Comparison of ENCODE assay signal across 8 cellular contexts in genomic region chrX:102345916-102346315, GRCh38.
DNase-seq lines count a peak whose midpoint lies in the region; ATAC-seq, FAIRE-seq and TF ChIP-seq lines count a peak whose summit lies in the region.

No MANE protein-coding gene starts in this region.

- H3K36me3 Mint-ChIP-seq in activated CD4-positive, alpha-beta T cell treated with anti-CD3 and anti-CD28 coated beads, Interleukin-2, amount 10 ng/mL, durations not matched to agents 7 days and 5 days (ENCODE audit: low read depth), result no peaks in the 10 kb centered on the region
- H3K36me3 Mint-ChIP-seq in naive thymus-derived CD4-positive, alpha-beta T cell, result no peaks in the 10 kb centered on the region

- WGBS in H1 (ENCODE audit: extremely low coverage in 1 of 2, insufficient coverage in 1 of 2, insufficient read length in 1 of 2, insufficient replicate concordance in 2 of 2, low coverage in 1 of 2, low lambda C conversion rate in 2 of 2, missing lambda C conversion rate in 1 of 2), 2 experiments, result 36% methylated on average over 3 of the region's 3 CpGs; no CpG with 5 or more reads in 1 of the 2 experiments
- WGBS in stomach, 5 donors, result 27 to 33% (median 31%) methylated on average over 3 of the region's 3 CpGs

- H3K4me2 ChIP-seq in H1 (ENCODE audit: insufficient read depth in 1 of 2, low read depth in 2 of 2, low read length in 2 of 2), result no peak overlapping the region

- H4K5ac ChIP-seq in H1 (ENCODE audit: insufficient read length, low read depth, low read length), result no peak overlapping the region

- H4K8ac ChIP-seq in H1 (ENCODE audit: extremely low read depth, insufficient read depth, low read length), result no peak overlapping the region

- H3K36me3 ChIP-seq in H1 (ENCODE audit: control insufficient read depth in 2 of 4, insufficient read depth in 4 of 4, low read length in 3 of 4), result no peaks in the 10 kb centered on the region
- no peaks in the 10 kb centered on the region for H3K36me3 ChIP-seq in naive thymus-derived CD4-positive, alpha-beta T cell (ENCODE audit: control insufficient read depth in 2 of 3, insufficient read depth in 3 of 3, low read length in 3 of 3)
- no peaks in the 10 kb centered on the region for H3K36me3 ChIP-seq in stomach

- peak; percentile 28 to 40; a peak in 3 of 4 replicates for TF ChIP-seq RAD21 in H1 (IDR thresholded peaks at IDR 0.05 in 1 of 2, conservative IDR thresholded peaks at IDR 0.05 in 1 of 2; ENCODE audit: low read depth in 2 of 2, low read length in 2 of 2)

- H2BK5ac ChIP-seq in H1 (ENCODE audit: low read depth, low read length), result no peak overlapping the region

- no peak overlapping the region for H4K91ac ChIP-seq in H1 (replicated peaks; ENCODE audit: insufficient read length, low read length)

- no peak for FAIRE-seq in H1 (lab: Jason Lieb, UNC)

- H2BK12ac ChIP-seq in H1 (ENCODE audit: low read depth, low read length), result no peak overlapping the region

- intact Hi-C loops in naive thymus-derived CD4-positive, alpha-beta T cell (cut with micrococcal nuclease), result no loop called here
- intact Hi-C loops in stomach (cut with DNase I; ENCODE audit: low total_unique reads), result no loop called here

- H3K9me3 ChIP-seq in H1 (ENCODE audit: insufficient read depth in 2 of 2, low read depth in 1 of 2, low read length in 1 of 2) (peaks cover 0 to 14% of the 10 kb centered on the region in 2 experiments; a peak in 1 of 4 replicates), stomach (peaks cover 0 to 6% (median 2%) of the 10 kb centered on the region in 4 donors)
- no peaks in the 10 kb centered on the region for H3K9me3 ChIP-seq in naive thymus-derived CD4-positive, alpha-beta T cell (ENCODE audit: control insufficient read depth in 2 of 3, low read length in 3 of 3)

- no peak overlapping the region for H2BK20ac ChIP-seq in H1 (ENCODE audit: low read length)

- H3K79me1 ChIP-seq in H1 (ENCODE audit: low read depth, low read length), result no peaks in the 10 kb centered on the region

- no peak overlapping the region for H3K9ac ChIP-seq in H1 (replicated peaks in 1 of 4; ENCODE audit: extremely low read depth in 1 of 4, low read depth in 3 of 4, low read length in 3 of 4)

- no peaks in the 10 kb centered on the region for H3K9me3 Mint-ChIP-seq in activated CD4-positive, alpha-beta T cell treated with anti-CD3 and anti-CD28 coated beads, Interleukin-2, amount 10 ng/mL, durations not matched to agents 7 days and 5 days
- H3K9me3 Mint-ChIP-seq in naive thymus-derived CD4-positive, alpha-beta T cell, result no peaks in the 10 kb centered on the region

- H4K20me1 ChIP-seq in H1 (replicated peaks in 1 of 2; ENCODE audit: control insufficient read depth in 1 of 2, insufficient read depth in 2 of 2, low read length in 2 of 2), result no peaks in the 10 kb centered on the region

- H2AK5ac ChIP-seq in H1 (ENCODE audit: low read depth, low read length), result no peak overlapping the region

- no peak overlapping the region for H2BK120ac ChIP-seq in H1 (replicated peaks; ENCODE audit: low read depth, low read length)

- TF ChIP-seq EP300 in H1 (IDR thresholded peaks at IDR 0.05; ENCODE audit: borderline replicate concordance in 1 of 2, low read depth in 2 of 2, low read length in 2 of 2), result no peak
- no peak for TF ChIP-seq EP300 in stomach (IDR thresholded peaks at IDR 0.05)

- no peaks in the 10 kb centered on the region for H3K4me1 Mint-ChIP-seq in activated CD4-positive, alpha-beta T cell treated with anti-CD3 and anti-CD28 coated beads, Interleukin-2, amount 10 ng/mL, durations not matched to agents 7 days and 5 days
- no peaks in the 10 kb centered on the region for H3K4me1 Mint-ChIP-seq in naive thymus-derived CD4-positive, alpha-beta T cell

- no peaks in the 10 kb centered on the region for H3K27me3 Mint-ChIP-seq in activated CD4-positive, alpha-beta T cell treated with anti-CD3 and anti-CD28 coated beads, Interleukin-2, amount 10 ng/mL, durations not matched to agents 7 days and 5 days
- H3K27me3 Mint-ChIP-seq in naive thymus-derived CD4-positive, alpha-beta T cell, result peaks cover 0 to 5% (median 3%) of the 10 kb centered on the region in 5 donors

- POLR2A ChIA-PET in HEK293T (lab: Yijun Ruan, JAX), result no interaction called here
- POLR2A ChIA-PET in activated CD4-positive, alpha-beta T cell treated with anti-CD3 and anti-CD28 coated beads, Interleukin-2, amount 10 ng/mL, durations not matched to agents 7 days and 5 days (lab: Charles Lee), result no interaction called here
- POLR2A ChIA-PET in H1 (lab: Charles Lee; ENCODE audit: partially characterized antibody), result no interaction called here
- POLR2A ChIA-PET in naive thymus-derived CD4-positive, alpha-beta T cell (lab: Charles Lee), result no interaction called here

- H3K14ac ChIP-seq in H1 (ENCODE audit: insufficient read length), result no peak overlapping the region

- H3K27me3 ChIP-seq in H1 (replicated peaks in 1 of 4; ENCODE audit: control insufficient read depth in 3 of 4, extremely low read depth in 1 of 4, insufficient read depth in 3 of 4, low read length in 3 of 4) (no peaks in the 10 kb centered on the region), stomach (peaks cover 0 to 5% (median 0%) of the 10 kb centered on the region in 3 donors)
- H3K27me3 ChIP-seq in naive thymus-derived CD4-positive, alpha-beta T cell (ENCODE audit: control insufficient read depth in 2 of 2, insufficient read depth in 2 of 2, low read length in 2 of 2), result no peaks in the 10 kb centered on the region

- CTCF ChIA-PET in HEK293T (lab: Yijun Ruan, JAX) (no interaction called here), H1 (lab: Charles Lee; ENCODE audit: partially characterized antibody) (no interaction called here)
- CTCF ChIA-PET in activated CD4-positive, alpha-beta T cell treated with anti-CD3 and anti-CD28 coated beads, Interleukin-2, amount 10 ng/mL, durations not matched to agents 7 days and 5 days (lab: Charles Lee), result no interaction called here
- CTCF ChIA-PET in naive thymus-derived CD4-positive, alpha-beta T cell (lab: Charles Lee), result interaction anchor here (0.6 kb wide), 1 partner anchor 1040 kb away, joined by 3 read pairs; no protein-coding TSS in a partner anchor

- H3K56ac ChIP-seq in H1 (replicated peaks; ENCODE audit: insufficient read length, low read depth, low read length), result no peak overlapping the region

- ATAC-seq in naive thymus-derived CD4-positive, alpha-beta T cell, result peak; percentile 52

- no peak overlapping the region for H3K4ac ChIP-seq in H1 (replicated peaks; ENCODE audit: insufficient read length, low read depth, low read length)

- H3K79me2 ChIP-seq in H1 (ENCODE audit: control insufficient read depth in 1 of 2, insufficient read depth in 2 of 2, low read length in 2 of 2), result no peaks in the 10 kb centered on the region

- no peak overlapping the region for H3K18ac ChIP-seq in H1 (ENCODE audit: extremely low read depth, low read length)

- TF ChIP-seq POLR2A in H1 (IDR thresholded peaks at IDR 0.05; ENCODE audit: control extremely low read depth in 1 of 2, low read depth in 2 of 2, low read length in 2 of 2) (no peak), stomach (IDR thresholded peaks at IDR 0.05) (no peak)

- no peaks in the 10 kb centered on the region for H3K23me2 ChIP-seq in H1 (ENCODE audit: low read depth, low read length)

- H3K4me3 ChIP-seq in AG10803 (ENCODE audit: low read length) (no peak overlapping the region), H1 (ENCODE audit: extremely low read depth in 1 of 4, insufficient read depth in 2 of 4, low read depth in 3 of 4, low read length in 4 of 4) (no peak overlapping the region), stomach (no peak overlapping the region)
- H3K4me3 ChIP-seq in naive thymus-derived CD4-positive, alpha-beta T cell (ENCODE audit: low read length), result no peak overlapping the region

- H2BK15ac ChIP-seq in H1 (ENCODE audit: low read length), result no peak overlapping the region

- no peak overlapping the region for H3K4me3 Mint-ChIP-seq in activated CD4-positive, alpha-beta T cell treated with anti-CD3 and anti-CD28 coated beads, Interleukin-2, amount 10 ng/mL, durations not matched to agents 7 days and 5 days
- H3K4me3 Mint-ChIP-seq in naive thymus-derived CD4-positive, alpha-beta T cell, result no peak overlapping the region

- H3K23ac ChIP-seq in H1 (ENCODE audit: insufficient read length), result no peak overlapping the region

- H3K4me1 ChIP-seq in H1 (replicated peaks in 1 of 4; ENCODE audit: control insufficient read depth in 3 of 4, insufficient read depth in 4 of 4, low read length in 3 of 4), result no peaks in the 10 kb centered on the region
- no peaks in the 10 kb centered on the region for H3K4me1 ChIP-seq in naive thymus-derived CD4-positive, alpha-beta T cell (ENCODE audit: control insufficient read depth in 2 of 2, insufficient read depth in 2 of 2, low read length in 2 of 2)
- H3K4me1 ChIP-seq in stomach, result no peaks in the 10 kb centered on the region

- TF ChIP-seq CTCF in AG10803 (conservative IDR thresholded peaks at IDR 0.05; ENCODE audit: low read length), result peak; percentile 70
- TF ChIP-seq CTCF in H1 (IDR thresholded peaks at IDR 0.05; ENCODE audit: control extremely low read depth in 1 of 3, insufficient read depth in 1 of 3, low read depth in 1 of 3, low read length in 3 of 3), result peak in 2 of 3 experiments; percentile 13 to 34; a peak in 2 of 4 replicates
- peak in 4 of 7 experiments; percentile 28 to 90 (median 75) for TF ChIP-seq CTCF in stomach (IDR thresholded peaks at IDR 0.05)

- H2AFZ ChIP-seq in H1 (ENCODE audit: low read length), result no peak overlapping the region

- H3K27ac Mint-ChIP-seq in activated CD4-positive, alpha-beta T cell treated with anti-CD3 and anti-CD28 coated beads, Interleukin-2, amount 10 ng/mL, durations not matched to agents 7 days and 5 days, result no peak overlapping the region
- no peak overlapping the region for H3K27ac Mint-ChIP-seq in naive thymus-derived CD4-positive, alpha-beta T cell

- H3K27ac ChIP-seq in H1 (ENCODE audit: low read depth, low read length) (no peak overlapping the region), stomach (no peak overlapping the region)
- H3K27ac ChIP-seq in naive thymus-derived CD4-positive, alpha-beta T cell (ENCODE audit: low read depth, low read length), result no peak overlapping the region

- DNase-seq in AG10803 (ENCODE audit: low read depth), result peak; percentile 11
- DNase-seq in HEK293T (ENCODE audit: extremely low spot score), result peak; percentile 68
- DNase-seq in activated CD4-positive, alpha-beta T cell treated with anti-CD3 and anti-CD28 coated beads, Interleukin-2, amount 10 ng/mL, durations not matched to agents 7 days and 5 days, result peak; percentile 66
- DNase-seq in H1 (ENCODE audit: low read depth in 1 of 2, low spot score in 2 of 2), result peak in 1 of 2 experiments; percentile 67
- peak; percentile 16 to 64 (median 44) for DNase-seq in naive thymus-derived CD4-positive, alpha-beta T cell
- DNase-seq in stomach, result peak; percentile 78
- no peak for DNase-seq in NOMO-1 treated with DMSO at 0.1 percent for 48 hours (lab: John Stamatoyannopoulos, UW; ENCODE audit: unreplicated experiment)
- no peak for DNase-seq in NCI-H2029 treated with DMSO at 0.1 percent for 48 hours (lab: John Stamatoyannopoulos, UW)

TF ChIP-seq in HEK293T, 16 proteins besides CTCF, POLR2A, EP300 and RAD21 (continues in another document):
- TF ChIP-seq BHLHE40 (IDR thresholded peaks at IDR 0.05; ENCODE audit: borderline replicate concordance), result no peak
- TF ChIP-seq L3MBTL2 (conservative IDR thresholded peaks at IDR 0.05), result no peak
- TF ChIP-seq ZNF384 (IDR thresholded peaks at IDR 0.05), result no peak

TF ChIP-seq in H1, 55 proteins besides CTCF, POLR2A, EP300 and RAD21 (continues in another document):
- no peak for TF ChIP-seq KDM4A (IDR thresholded peaks at IDR 0.05; ENCODE audit: low read depth, low read length, severe bottlenecking)
- TF ChIP-seq TCF12 (IDR thresholded peaks at IDR 0.05; ENCODE audit: low read depth, low read length), result no peak

Comparison
In these comparisons a context has a peak if more than half of its experiments do, and no peak if none do; other contexts are left out.
1. DNase-seq: peak in AG10803 (single experiment), HEK293T (single experiment), activated CD4-positive, alpha-beta T cell treated with anti-CD3 and anti-CD28 coated beads, Interleukin-2, amount 10 ng/mL, durations not matched to agents 7 days and 5 days (single experiment), naive thymus-derived CD4-positive, alpha-beta T cell (9 of 9) and stomach (single experiment); none in NOMO-1 treated with DMSO at 0.1 percent for 48 hours (single experiment) and NCI-H2029 treated with DMSO at 0.1 percent for 48 hours (single experiment).
2. CTCF ChIP-seq: peak in every context shown above with its lines; median percentile 75 in stomach; 70 in AG10803; 24 in H1.